24 cellular contexts compared by ENCODE assay signal in the genomic region with DNA sequence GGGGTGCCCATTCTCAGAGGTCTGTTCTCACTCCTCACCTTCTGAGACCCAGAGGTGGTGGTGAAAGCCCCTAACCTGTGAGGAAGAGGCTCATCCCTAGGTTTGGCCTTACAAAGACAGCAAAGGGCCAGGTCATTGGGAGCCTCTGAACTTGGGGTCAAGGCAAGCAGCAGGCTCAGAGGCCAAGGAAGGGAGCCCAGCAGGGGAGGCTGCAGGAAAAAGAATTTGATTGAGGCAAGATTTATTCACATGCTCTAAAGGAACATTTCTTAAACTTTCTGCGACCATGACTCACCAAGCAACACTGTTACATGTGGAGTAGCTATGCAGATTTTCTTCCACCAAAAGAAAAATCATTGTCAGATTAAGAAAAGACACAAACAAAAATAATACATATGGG.
DNase-seq lines count a peak whose midpoint lies in the region; ATAC-seq and TF ChIP-seq lines count a peak whose summit lies in the region.
"Had no signal": no experiment of that assay in that cellular context is flagged by ENCODE, and none has a peak within 500 bp of the region (broad histone marks: within the 10 kb centered on the region; RNA-seq: fewer than 3 reads in every experiment).

No MANE protein-coding gene starts in this region.

- peaks cover 6% of the 10 kb centered on the region for H3K27me3 Mint-ChIP-seq in neural progenitor cell (ENCODE audit: insufficient read depth, low read depth)

- H3K4me3 Mint-ChIP-seq in neural progenitor cell, result peak overlapping the region; percentile 4
- H3K4me3 Mint-ChIP-seq: naive thymus-derived CD4-positive, alpha-beta T cell had no signal

- H2AFZ ChIP-seq in neural progenitor cell (replicated peaks), result no peak overlapping the region

- H3K36me3 ChIP-seq in SK-N-MC (ENCODE audit: insufficient read depth, low read length), result no peaks in the 10 kb centered on the region
- H3K36me3 ChIP-seq in esophagus muscularis mucosa, result no peaks in the 10 kb centered on the region
- no peaks in the 10 kb centered on the region for H3K36me3 ChIP-seq in neural progenitor cell
- H3K36me3 ChIP-seq: BLaER1, heart right ventricle had no signal

- intact Hi-C loops in esophagus muscularis mucosa (cut with DNase I), result no loop called here

- ATAC-seq in HG02798 (IDR thresholded peaks at IDR 0.05; ENCODE audit: poor library complexity, unreplicated experiment) (no peak), HG03025 (IDR thresholded peaks at IDR 0.05; ENCODE audit: low FRiP score, unreplicated experiment) (no peak)
- ATAC-seq: esophagus mucosa; heart right ventricle; naive thymus-derived CD4-positive, alpha-beta T cell had no signal

- H3K9ac ChIP-seq in SK-N-MC (ENCODE audit: insufficient read length) (no peak overlapping the region), neural progenitor cell (no peak overlapping the region)
- H3K9ac ChIP-seq: BLaER1 had no signal

- TF ChIP-seq CTCF in esophagus muscularis mucosa (IDR thresholded peaks at IDR 0.05), result no peak
- no peak for TF ChIP-seq CTCF in neural progenitor cell (IDR thresholded peaks at IDR 0.05)

- peak overlapping the region; percentile 40 for H3K27ac Mint-ChIP-seq in neural progenitor cell
- H3K27ac Mint-ChIP-seq: progenitor cell of endocrine pancreas had no signal

- peak; percentile 14 for DNase-seq in ELR (ENCODE audit: low read depth)
- DNase-seq in SK-N-MC (ENCODE audit: low read depth, low spot score), result no peak
- peak; percentile 70 for DNase-seq in esophagus muscularis mucosa (ENCODE audit: extremely low spot score)
- no peak for DNase-seq in neural progenitor cell (ENCODE audit: low spot score)
- no peak for DNase-seq in inferior parietal cortex (ENCODE audit: extremely low spot score)
- DNase-seq: activated CD4-positive, alpha-beta T cell treated with anti-CD3 and anti-CD28 coated beads, Interleukin-2, amount 50 U/mL, for 4 hours; activated naive CD4-positive, alpha-beta T cell treated with Interleukin-2 at 50 U/mL for 16 hours; activated T-cell treated with anti-CD3 and anti-CD28 coated beads for 4 hours; Calu3; dorsolateral prefrontal cortex; GF-D8; heart right ventricle; kidney; mammary epithelial cell; naive thymus-derived CD4-positive, alpha-beta T cell; NCI-H2029 treated with DMSO at 0.1 percent for 48 hours; small intestine; stimulated activated CD8-positive, alpha-beta memory T cell treated with anti-CD3 and anti-CD28 coated beads, Interleukin-4, amount 100 ng/mL, for 48 hours; substantia nigra had no signal

- no peaks in the 10 kb centered on the region for H3K36me3 Mint-ChIP-seq in neural progenitor cell
- H3K36me3 Mint-ChIP-seq: naive thymus-derived CD4-positive, alpha-beta T cell had no signal

- H3K4me2 ChIP-seq in neural progenitor cell, result no peak overlapping the region
- H3K4me2 ChIP-seq: BLaER1 had no signal

- no peaks in the 10 kb centered on the region for H3F3A ChIP-seq in neural progenitor cell (ENCODE audit: low read depth)

- no peak overlapping the region for H3K4me3 ChIP-seq in SK-N-MC
- no peak overlapping the region for H3K4me3 ChIP-seq in esophagus muscularis mucosa
- H3K4me3 ChIP-seq in neural progenitor cell, result no peak overlapping the region
- H3K4me3 ChIP-seq: BLaER1, dorsolateral prefrontal cortex, heart right ventricle had no signal

- H3K4me1 ChIP-seq in esophagus muscularis mucosa (no peaks in the 10 kb centered on the region), neural progenitor cell (peaks cover 9% of the 10 kb centered on the region)
- H3K4me1 ChIP-seq: BLaER1 had no signal

- peaks cover 35% of the 10 kb centered on the region for H3K4me1 Mint-ChIP-seq in neural progenitor cell

- 0 out of 2 replicates have a peak overlapping the region, but pooled peaks have one; percentile 11 for H3K27ac ChIP-seq in SK-N-MC
- no peak overlapping the region for H3K27ac ChIP-seq in esophagus muscularis mucosa (replicated peaks in 1 of 4)
- H3K27ac ChIP-seq in neural progenitor cell, result no peak overlapping the region
- H3K27ac ChIP-seq: BLaER1, dorsolateral prefrontal cortex, heart right ventricle had no signal

- TF ChIP-seq EP300 in esophagus muscularis mucosa (IDR thresholded peaks at IDR 0.05), result no peak

- TF ChIP-seq POLR2A in esophagus muscularis mucosa (IDR thresholded peaks at IDR 0.05; ENCODE audit: low read depth), result no peak

- H3K27me3 ChIP-seq in esophagus muscularis mucosa, result no peaks in the 10 kb centered on the region
- no peaks in the 10 kb centered on the region for H3K27me3 ChIP-seq in neural progenitor cell
- H3K27me3 ChIP-seq: BLaER1 had no signal

- no peaks in the 10 kb centered on the region for H4K20me1 ChIP-seq in neural progenitor cell (ENCODE audit: low read depth)
- H4K20me1 ChIP-seq: BLaER1 had no signal

- 72% methylated on average over 1 of the region's 1 CpG for WGBS in esophagus muscularis mucosa

- H3K79me2 ChIP-seq in neural progenitor cell (ENCODE audit: low read depth), result no peaks in the 10 kb centered on the region

- H3K9me3 Mint-ChIP-seq in neural progenitor cell, result no peaks in the 10 kb centered on the region
- H3K9me3 Mint-ChIP-seq: naive thymus-derived CD4-positive, alpha-beta T cell had no signal

- H3K9me3 ChIP-seq in SK-N-MC (ENCODE audit: low read depth, low read length) (no peaks in the 10 kb centered on the region), esophagus muscularis mucosa (no peaks in the 10 kb centered on the region), neural progenitor cell (ENCODE audit: low read depth) (no peaks in the 10 kb centered on the region)
- H3K9me3 ChIP-seq: BLaER1, heart right ventricle had no signal

Comparison
In these comparisons a context has a peak if more than half of its experiments do, and no peak if none do; other contexts are left out.
1. DNase-seq: peak in ELR (single experiment) and esophagus muscularis mucosa (single experiment); none in SK-N-MC (single experiment), neural progenitor cell (single experiment) and inferior parietal cortex (single experiment).